In the genomic region with DNA sequence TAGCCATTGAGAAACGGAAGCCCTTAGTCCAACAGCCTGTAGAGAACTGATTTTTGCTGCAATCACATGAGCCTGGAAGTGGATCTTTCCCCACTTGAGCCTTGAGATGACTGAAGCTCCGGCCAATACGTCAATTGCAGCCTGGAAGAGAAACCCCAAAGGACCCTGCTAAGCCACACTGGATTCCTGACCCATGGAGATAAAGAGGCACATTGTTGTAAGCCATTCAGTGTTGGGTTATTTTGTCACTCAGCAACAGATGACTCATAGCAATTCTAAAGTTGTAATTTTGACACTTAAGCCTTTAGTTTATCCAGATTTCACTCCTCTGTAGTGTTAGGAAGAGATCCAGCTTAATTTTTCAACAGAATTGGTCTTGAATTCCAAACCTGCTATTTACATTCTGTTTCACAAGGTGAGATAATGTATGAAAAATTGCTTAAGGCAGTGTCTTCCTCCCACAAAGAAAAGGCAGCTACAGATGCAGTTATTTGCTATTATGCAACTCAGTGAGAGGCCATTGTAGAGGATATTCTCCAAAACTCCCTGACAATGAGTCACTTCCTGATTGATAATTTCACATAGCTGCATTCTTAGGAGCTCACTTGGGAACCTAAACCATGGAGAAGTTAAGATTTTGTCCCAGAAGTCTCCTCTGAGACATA, we compare ENCODE assay signal across 1 cellular context.
A peak's percentile ranks its signal among the peaks of the same experiment; 100 is the strongest.
TF ChIP-seq lines count a peak whose summit lies in the region.

No MANE protein-coding gene starts in this region.

TF ChIP-seq in H1, 55 proteins besides CTCF, POLR2A, EP300 and RAD21 (continued from another document):
- TF ChIP-seq CEBPB (IDR thresholded peaks at IDR 0.05; ENCODE audit: low read depth, low read length) (peak; percentile 46; the same call in 1 of the 2 replicates), RFX5 (IDR thresholded peaks at IDR 0.05; ENCODE audit: borderline replicate concordance, low read depth, low read length) (peak; percentile 71; the same call in 1 of the 2 replicates)
- TF ChIP-seq, protein P1, sequence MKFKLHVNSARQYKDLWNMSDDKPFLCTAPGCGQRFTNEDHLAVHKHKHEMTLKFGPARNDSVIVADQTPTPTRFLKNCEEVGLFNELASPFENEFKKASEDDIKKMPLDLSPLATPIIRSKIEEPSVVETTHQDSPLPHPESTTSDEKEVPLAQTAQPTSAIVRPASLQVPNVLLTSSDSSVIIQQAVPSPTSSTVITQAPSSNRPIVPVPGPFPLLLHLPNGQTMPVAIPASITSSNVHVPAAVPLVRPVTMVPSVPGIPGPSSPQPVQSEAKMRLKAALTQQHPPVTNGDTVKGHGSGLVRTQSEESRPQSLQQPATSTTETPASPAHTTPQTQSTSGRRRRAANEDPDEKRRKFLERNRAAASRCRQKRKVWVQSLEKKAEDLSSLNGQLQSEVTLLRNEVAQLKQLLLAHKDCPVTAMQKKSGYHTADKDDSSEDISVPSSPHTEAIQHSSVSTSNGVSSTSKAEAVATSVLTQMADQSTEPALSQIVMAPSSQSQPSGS (IDR thresholded peaks at IDR 0.05; ENCODE audit: low read length), result no peak
